ENCODE assay signal across 8 cellular contexts in the genomic region with DNA sequence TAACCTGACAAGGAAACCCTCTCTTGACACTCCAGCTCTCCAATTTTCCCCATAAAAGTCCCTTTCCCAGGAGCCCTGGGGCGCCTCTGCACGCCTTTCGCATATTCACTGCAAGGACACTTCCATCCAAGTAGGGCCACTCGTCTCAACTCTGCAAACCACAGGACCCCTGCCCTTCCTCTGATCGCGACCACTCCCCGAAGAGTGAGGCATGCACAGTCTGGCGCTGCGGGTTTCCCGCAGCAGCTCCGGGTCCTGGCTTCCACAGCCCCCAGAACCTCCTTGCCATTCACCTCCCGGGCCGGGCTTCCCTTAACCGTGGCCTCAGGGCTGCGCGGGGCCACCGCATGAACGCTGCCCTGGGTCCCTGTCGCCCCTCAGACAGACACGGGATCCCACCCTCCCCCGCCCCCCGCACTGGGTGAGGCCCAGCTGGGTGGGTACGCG. TPM values are rescaled to one million over a fixed set of nuclear protein-coding genes. Genes with fewer than 3 reads are reported as not detected.
DNase-seq lines count a peak whose midpoint lies in the region; TF ChIP-seq lines count a peak whose summit lies in the region.

No MANE protein-coding gene starts in this region.

- H3K9ac ChIP-seq in parathyroid adenoma, result peak overlapping the region; percentile 53

- TF ChIP-seq EP300 in esophagus muscularis mucosa (IDR thresholded peaks at IDR 0.05), result no peak

- H3K79me2 ChIP-seq in PC-9 (ENCODE audit: low read depth) (peaks cover 47% of the 10 kb centered on the region), parathyroid adenoma (peaks cover 2% of the 10 kb centered on the region)

- peaks cover 47% of the 10 kb centered on the region for H3K4me1 ChIP-seq in PC-9 (replicated peaks; ENCODE audit: insufficient read depth)
- H3K4me1 ChIP-seq in esophagus muscularis mucosa, result peaks cover 16 to 39% (median 29%) of the 10 kb centered on the region in 4 donors
- H3K4me1 ChIP-seq in parathyroid adenoma, result peaks cover 4% of the 10 kb centered on the region

- TF ChIP-seq CTCF in PC-9 (conservative IDR thresholded peaks at IDR 0.05), result no peak
- no peak for TF ChIP-seq CTCF in esophagus muscularis mucosa (IDR thresholded peaks at IDR 0.05)
- TF ChIP-seq CTCF in parathyroid adenoma (IDR thresholded peaks at IDR 0.05), result no peak

- H2AFZ ChIP-seq in PC-9, result peak overlapping the region; percentile 86
- H2AFZ ChIP-seq in parathyroid adenoma, result peak overlapping the region; percentile 87

- POLR2A ChIA-PET in PC-9 (lab: Charles Lee; ENCODE audit: unreplicated experiment), result no interaction called here

- H3K9me3 ChIP-seq in PC-9 (ENCODE audit: insufficient read depth, low read depth) (no peaks in the 10 kb centered on the region), esophagus muscularis mucosa (no peaks in the 10 kb centered on the region), parathyroid adenoma (ENCODE audit: control insufficient read depth, low read length) (no peaks in the 10 kb centered on the region)

- H3K36me3 ChIP-seq in PC-9 (ENCODE audit: low read depth) (peaks cover 29% of the 10 kb centered on the region), esophagus muscularis mucosa (peaks cover 19 to 35% (median 33%) of the 10 kb centered on the region in 4 donors), parathyroid adenoma (ENCODE audit: control insufficient read depth, insufficient read depth, low read length) (no peaks in the 10 kb centered on the region)

- CTCF ChIA-PET in activated naive CD4-positive, alpha-beta T cell treated with anti-CD3 and anti-CD28 coated beads, Interleukin-2, amount 10 ng/mL, durations not matched to agents 7 days and 5 days (lab: Charles Lee), result interaction anchor here (1.2 to 3.0 kb wide), 4 partner anchors 10 to 48 kb away, joined by 4 to 18 read pairs (median 6); no protein-coding TSS in a partner anchor
- CTCF ChIA-PET in PC-9 (lab: Charles Lee), result interaction anchor here (0.6 to 2.1 kb wide), 4 partner anchors 17 to 473 kb away, joined by 4 to 9 read pairs (median 6); partner anchors contain the start of gene ETV3L

- H3K27me3 Mint-ChIP-seq in activated naive CD4-positive, alpha-beta T cell treated with anti-CD3 and anti-CD28 coated beads, Interleukin-2, amount 10 ng/mL, durations not matched to agents 7 days and 5 days, result peaks cover 10% of the 10 kb centered on the region

- H3K4me3 Mint-ChIP-seq in activated naive CD4-positive, alpha-beta T cell treated with anti-CD3 and anti-CD28 coated beads, Interleukin-2, amount 10 ng/mL, durations not matched to agents 7 days and 5 days, result peak overlapping the region; percentile 97

- H3K4me3 ChIP-seq in PC-9, result peak overlapping the region; percentile 86
- peak overlapping the region; percentile 74 to 97 (median 89) for H3K4me3 ChIP-seq in esophagus muscularis mucosa
- peak overlapping the region; percentile 87 for H3K4me3 ChIP-seq in parathyroid adenoma (ENCODE audit: low read depth, low read length)

- peak overlapping the region; percentile 93 for H3K27ac Mint-ChIP-seq in activated naive CD4-positive, alpha-beta T cell treated with anti-CD3 and anti-CD28 coated beads, Interleukin-2, amount 10 ng/mL, durations not matched to agents 7 days and 5 days

- H3K4me1 Mint-ChIP-seq in activated naive CD4-positive, alpha-beta T cell treated with anti-CD3 and anti-CD28 coated beads, Interleukin-2, amount 10 ng/mL, durations not matched to agents 7 days and 5 days, result peaks cover 62% of the 10 kb centered on the region

- peaks cover 11% of the 10 kb centered on the region; the same call in 1 of the 2 replicates for H4K20me1 ChIP-seq in PC-9 (ENCODE audit: insufficient read depth)

- intact Hi-C loops in PC-9 (cut with micrococcal nuclease; ENCODE audit: unreplicated experiment), result loop anchor here (10.0 kb wide), 1 partner anchor 443 kb away; no protein-coding TSS in a partner anchor
- intact Hi-C loops in esophagus muscularis mucosa (cut with DNase I), result no loop called here

- H3K4me2 ChIP-seq in PC-9 (peak overlapping the region; percentile 96), parathyroid adenoma (ENCODE audit: low read length) (peak overlapping the region; percentile 91)

- no peak for DNase-seq in activated naive CD4-positive, alpha-beta T cell treated with anti-CD3 and anti-CD28 coated beads, Interleukin-2, amount 10 ng/mL, durations not matched to agents 7 days and 5 days
- DNase-seq in activated naive CD4-positive, alpha-beta T cell treated with anti-CD3 and anti-CD28 coated beads, Interleukin-2, amount 50 U/mL, for 16 hours, result no peak
- DNase-seq in PC-9, result no peak
- DNase-seq in esophagus muscularis mucosa (ENCODE audit: extremely low spot score), result no peak
- no peak for DNase-seq in GM03348 (ENCODE audit: low spot score)
- DNase-seq in effector CD4-positive, alpha-beta T cell, result no peak
- DNase-seq in DMS114 treated with DMSO at 0.1 percent for 48 hours (lab: John Stamatoyannopoulos, UW; ENCODE audit: unreplicated experiment), result no peak

- no peaks in the 10 kb centered on the region for H3K9me2 ChIP-seq in PC-9 (ENCODE audit: insufficient read depth)

- H3K36me3 Mint-ChIP-seq in activated naive CD4-positive, alpha-beta T cell treated with anti-CD3 and anti-CD28 coated beads, Interleukin-2, amount 10 ng/mL, durations not matched to agents 7 days and 5 days, result peaks cover 46% of the 10 kb centered on the region

- TF ChIP-seq POLR2A in esophagus muscularis mucosa (IDR thresholded peaks at IDR 0.05; ENCODE audit: low read depth), result no peak

- WGBS in esophagus muscularis mucosa, result 0% methylated on average over 17 of the region's 24 CpGs

- H3K27ac ChIP-seq in PC-9 (peak overlapping the region; percentile 78), esophagus muscularis mucosa (replicated peaks in 1 of 4) (peak overlapping the region; percentile 96 to 98 (median 97)), parathyroid adenoma (peak overlapping the region; percentile 94)

- no TSS peak for BruUV-seq in PC-9 (replicated peaks; lab: Mats Ljungman, UMichigan)

- H3K27me3 ChIP-seq in PC-9 (ENCODE audit: insufficient read depth, low read depth) (no peaks in the 10 kb centered on the region), esophagus muscularis mucosa (no peaks in the 10 kb centered on the region), parathyroid adenoma (ENCODE audit: control insufficient read depth, insufficient read depth, low read length) (no peaks in the 10 kb centered on the region)

- no peaks in the 10 kb centered on the region for H3K9me3 Mint-ChIP-seq in activated naive CD4-positive, alpha-beta T cell treated with anti-CD3 and anti-CD28 coated beads, Interleukin-2, amount 10 ng/mL, durations not matched to agents 7 days and 5 days

- peaks cover 41% of the 10 kb centered on the region for H3F3A ChIP-seq in PC-9 (ENCODE audit: insufficient read depth, low read depth)

RNA-seq across cellular contexts. Expression of gene ETV3, which starts 0.4 kb away (rescaled TPM):
- 22.1 and 26.2 TPM in 2 replicates for total RNA-seq in PC-9 (2021)
- 10 to 100 TPM; 16.6 to 20.0 (median 19.2) TPM for total RNA-seq in esophagus muscularis mucosa

RNA-seq across cellular contexts. Expression of gene ETV3L, which starts 38.2 kb away (rescaled TPM):
- total RNA-seq in PC-9 (2021) (not detected in 2 replicates), esophagus muscularis mucosa (not detected)
